8 cellular contexts compared by ENCODE assay signal in genomic region chr20:6953611-6954010, GRCh38.
"Had no signal": no experiment of that assay in that cellular context is flagged by ENCODE, and none has a peak within 500 bp of the region (broad histone marks: within the 10 kb centered on the region; RNA-seq: fewer than 3 reads in every experiment).

No MANE protein-coding gene starts in this region.

- H3K36me3 Mint-ChIP-seq: IgD-negative memory B cell had no signal

- H3K27me3 Mint-ChIP-seq: IgD-negative memory B cell had no signal

- H3K4me1 Mint-ChIP-seq: GM23338, H9, IgD-negative memory B cell had no signal

- H3K4me2 ChIP-seq: GM23338 had no signal

- ATAC-seq: GM23338 had no signal

- H3K4me3 ChIP-seq: GM23338 had no signal

- H3K4me3 Mint-ChIP-seq: GM23338, H9, IgD-negative memory B cell had no signal

- FAIRE-seq: H1, H54, HTR-8/SVneo had no signal

- H3K27ac Mint-ChIP-seq: GM23338, H9, IgD-negative memory B cell had no signal

- H2AFZ ChIP-seq: GM23338 had no signal

- DNase-seq: H9, HCEC 1CT, KG1 had no signal
